ENCODE assay signal across 1 cellular context in genomic region chr1:7493711-7494110, GRCh38.
TF ChIP-seq lines count a peak whose summit lies in the region.

No MANE protein-coding gene starts in this region.

TF ChIP-seq in K562, 482 proteins besides CTCF, POLR2A, EP300 and RAD21 (continued from another document):
- TF ChIP-seq, protein P1, sequence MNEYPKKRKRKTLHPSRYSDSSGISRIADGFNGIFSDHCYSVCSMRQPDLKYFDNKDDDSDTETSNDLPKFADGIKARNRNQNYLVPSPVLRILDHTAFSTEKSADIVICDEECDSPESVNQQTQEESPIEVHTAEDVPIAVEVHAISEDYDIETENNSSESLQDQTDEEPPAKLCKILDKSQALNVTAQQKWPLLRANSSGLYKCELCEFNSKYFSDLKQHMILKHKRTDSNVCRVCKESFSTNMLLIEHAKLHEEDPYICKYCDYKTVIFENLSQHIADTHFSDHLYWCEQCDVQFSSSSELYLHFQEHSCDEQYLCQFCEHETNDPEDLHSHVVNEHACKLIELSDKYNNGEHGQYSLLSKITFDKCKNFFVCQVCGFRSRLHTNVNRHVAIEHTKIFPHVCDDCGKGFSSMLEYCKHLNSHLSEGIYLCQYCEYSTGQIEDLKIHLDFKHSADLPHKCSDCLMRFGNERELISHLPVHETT (CRISPR knock-in tag; conservative IDR thresholded peaks at IDR 0.05 in 1 of 2, IDR thresholded peaks at IDR 0.05 in 1 of 2), result no peak
